In the genomic region with DNA sequence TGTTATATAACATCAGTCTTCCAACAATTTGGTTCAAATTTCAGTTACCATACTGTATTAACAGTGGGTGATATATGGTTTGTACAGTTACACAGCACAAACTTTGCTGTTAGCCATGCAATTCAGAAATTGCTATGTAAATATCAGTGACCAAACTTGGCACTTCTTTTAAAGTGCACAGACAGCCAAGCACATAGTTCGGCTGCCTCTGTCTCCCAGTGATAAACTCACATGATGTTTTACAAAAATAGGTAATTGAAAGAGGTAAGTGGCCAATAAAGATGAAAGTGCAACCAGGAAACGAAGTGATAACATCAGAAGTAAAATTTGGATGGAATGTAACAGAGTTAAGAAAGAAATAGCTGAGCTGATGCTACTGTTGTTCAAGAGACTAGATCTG, we compare ENCODE assay signal across 17 cellular contexts.
DNase-seq lines count a peak whose midpoint lies in the region; ATAC-seq and TF ChIP-seq lines count a peak whose summit lies in the region.
"Had no signal": no experiment of that assay in that cellular context is flagged by ENCODE, and none has a peak within 500 bp of the region (broad histone marks: within the 10 kb centered on the region; RNA-seq: fewer than 3 reads in every experiment).

No MANE protein-coding gene starts in this region.

- H4K8ac ChIP-seq in trophoblast cell (ENCODE audit: low read depth, low read length): no peak overlapping the region

- POLR2A ChIA-PET in Caco-2 (lab: Charles Lee): no interaction called here

- WGBS in smooth muscle cell (ENCODE audit: low lambda C conversion rate): 42% methylated on average over 2 of the region's 2 CpGs
- no CpG with 5 or more reads among the region's 2 CpGs for WGBS in trophoblast cell (ENCODE audit: extremely low coverage, insufficient coverage, insufficient read length)

- no peak overlapping the region for H3K14ac ChIP-seq in trophoblast cell (ENCODE audit: low read length)

- H2AK5ac ChIP-seq in trophoblast cell (ENCODE audit: low read length): no peak overlapping the region

- no peak overlapping the region for H3K4ac ChIP-seq in trophoblast cell (ENCODE audit: low read depth, low read length)

- no peak overlapping the region for H3K4me3 ChIP-seq in Caco-2 (ENCODE audit: low read depth, low read length)
- no peak overlapping the region for H3K4me3 ChIP-seq in MM.1S (ENCODE audit: low read length)
- no peak overlapping the region for H3K4me3 ChIP-seq in left lung
- no peak overlapping the region for H3K4me3 ChIP-seq in smooth muscle cell
- H3K4me3 ChIP-seq in trophoblast cell (ENCODE audit: low read depth, low read length): no peak overlapping the region
- H3K4me3 ChIP-seq: PC-9 had no signal

- intact Hi-C loops in Caco-2 (cut with micrococcal nuclease; ENCODE audit: unreplicated experiment) (loop anchor here (1.0 kb wide), 1 partner anchor 16 kb away; no protein-coding TSS in a partner anchor), left lung (cut with DNase I) (no loop called here)

- H3K9ac ChIP-seq in MM.1S (ENCODE audit: low read length) (no peak overlapping the region), smooth muscle cell (ENCODE audit: low read depth) (no peak overlapping the region), trophoblast cell (ENCODE audit: low read length) (no peak overlapping the region)

- H3K79me2 ChIP-seq in MM.1S (ENCODE audit: low read length) (no peaks in the 10 kb centered on the region), smooth muscle cell (ENCODE audit: low read depth) (no peaks in the 10 kb centered on the region), trophoblast cell (ENCODE audit: control insufficient read depth, insufficient read depth, low read length, poor library complexity) (no peaks in the 10 kb centered on the region)

- H2BK5ac ChIP-seq in trophoblast cell (ENCODE audit: low read depth, low read length, poor library complexity): no peak overlapping the region

- H2AFZ ChIP-seq in MM.1S (ENCODE audit: low read length): 0 out of 2 replicates have a peak overlapping the region, but pooled peaks have one; percentile 15
- no peak overlapping the region for H2AFZ ChIP-seq in smooth muscle cell (ENCODE audit: low read depth)
- H2AFZ ChIP-seq in trophoblast cell (ENCODE audit: insufficient read depth, low read length, poor library complexity): no peak overlapping the region
- H2AFZ ChIP-seq: PC-9 had no signal

- H3K27ac ChIP-seq in MM.1S (ENCODE audit: low read length): no peak overlapping the region
- H3K27ac ChIP-seq in cingulate gyrus (ENCODE audit: low read depth, low read length): peak overlapping the region; percentile 62
- H3K27ac ChIP-seq in left lung: no peak overlapping the region
- no peak overlapping the region for H3K27ac ChIP-seq in smooth muscle cell (ENCODE audit: low read depth)
- no peak overlapping the region for H3K27ac ChIP-seq in trophoblast cell (ENCODE audit: low read depth, low read length)
- H3K27ac ChIP-seq: PC-9 had no signal

- H3K27ac Mint-ChIP-seq in Caco-2 (ENCODE audit: unreplicated experiment): peak overlapping the region; percentile 14
- H3K27ac Mint-ChIP-seq: CD14-positive monocyte had no signal

- H3K27me3 ChIP-seq in Caco-2 (replicated peaks; ENCODE audit: control insufficient read depth, insufficient read depth, low read length) (no peaks in the 10 kb centered on the region), MM.1S (replicated peaks; ENCODE audit: insufficient read depth, low read length) (no peaks in the 10 kb centered on the region), left lung (no peaks in the 10 kb centered on the region), smooth muscle cell (ENCODE audit: low read depth) (no peaks in the 10 kb centered on the region), trophoblast cell (ENCODE audit: insufficient read depth, low read length) (no peaks in the 10 kb centered on the region)

- H4K12ac ChIP-seq in trophoblast cell (ENCODE audit: low read depth, low read length): no peak overlapping the region

- no peak overlapping the region for H3K18ac ChIP-seq in trophoblast cell (ENCODE audit: low read length)

- no peak overlapping the region for H4K91ac ChIP-seq in trophoblast cell (ENCODE audit: low read depth, low read length)

- BruUV-seq in Caco-2 (replicated peaks; lab: Mats Ljungman, UMichigan): no TSS peak

- no peaks in the 10 kb centered on the region for H3F3A ChIP-seq in MM.1S (ENCODE audit: insufficient read depth, low read length)
- H3F3A ChIP-seq in smooth muscle cell (ENCODE audit: low read depth): no peaks in the 10 kb centered on the region

- H2BK120ac ChIP-seq in trophoblast cell (ENCODE audit: insufficient read depth, low read length, poor library complexity): no peak overlapping the region

- H3K36me3 Mint-ChIP-seq in Caco-2 (ENCODE audit: insufficient read depth, unreplicated experiment): no peaks in the 10 kb centered on the region
- H3K36me3 Mint-ChIP-seq: CD14-positive monocyte had no signal

- no peaks in the 10 kb centered on the region for H3K9me3 Mint-ChIP-seq in Caco-2 (ENCODE audit: unreplicated experiment)

- CTCF ChIA-PET in Caco-2 (lab: Charles Lee): no interaction called here

- DNase-seq in Caco-2: peak; percentile 14 to 36
- DNase-seq in MM.1S: peak; percentile 6
- no peak for DNase-seq in left lung
- DNase-seq in activated CD4-positive, alpha-beta T cell treated with anti-CD3 and anti-CD28 coated beads, Interleukin-2, amount 50 U/mL, for 48 hours: no peak
- DNase-seq in DMS 273 treated with DMSO at 0.1 percent for 48 hours (lab: John Stamatoyannopoulos, UW): no peak
- no peak for DNase-seq in smooth muscle cell (lab: John Stamatoyannopoulos, UW; ENCODE audit: unreplicated experiment)
- no peak for DNase-seq in trophoblast cell
- DNase-seq: COR-L47, EL, IMR-90, NCI-H2029, NCI-H2171 treated with DMSO at 0.1 percent for 48 hours, NCI-H446 treated with DMSO at 0.1 percent for 48 hours, NCI-H748 treated with DMSO at 0.1 percent for 48 hours, PC-9 had no signal

- peak; percentile 62 for ATAC-seq in left lung

- H3K4me1 Mint-ChIP-seq in Caco-2 (ENCODE audit: low read depth, unreplicated experiment): peaks cover 22% of the 10 kb centered on the region

- H3K27me3 Mint-ChIP-seq in Caco-2 (ENCODE audit: insufficient read depth, unreplicated experiment): no peaks in the 10 kb centered on the region

- TF ChIP-seq CTCF in Caco-2 (IDR thresholded peaks at IDR 0.05; ENCODE audit: insufficient read depth in 1 of 2, low read depth in 1 of 2, low read length in 1 of 2, severe bottlenecking in 1 of 2, unreplicated experiment in 1 of 2): no peak
- no peak for TF ChIP-seq CTCF in MM.1S (IDR thresholded peaks at IDR 0.05; ENCODE audit: low read length)
- no peak for TF ChIP-seq CTCF in left lung (IDR thresholded peaks at IDR 0.05)
- TF ChIP-seq CTCF in smooth muscle cell (IDR thresholded peaks at IDR 0.05; ENCODE audit: borderline replicate concordance, insufficient read depth, poor library complexity, severe bottlenecking): no peak

- peak overlapping the region; percentile 27; the same call in 1 of the 2 replicates for H3K4me2 ChIP-seq in MM.1S (ENCODE audit: low read depth, low read length)
- no peak overlapping the region for H3K4me2 ChIP-seq in smooth muscle cell
- no peak overlapping the region for H3K4me2 ChIP-seq in trophoblast cell (ENCODE audit: low read length)
- H3K4me2 ChIP-seq: PC-9 had no signal

- H3K79me1 ChIP-seq in trophoblast cell (ENCODE audit: low read length): no peaks in the 10 kb centered on the region

- no peaks in the 10 kb centered on the region for H3K9me2 ChIP-seq in MM.1S (replicated peaks; ENCODE audit: insufficient read depth, low read length)

- no peak overlapping the region for H2BK12ac ChIP-seq in trophoblast cell (ENCODE audit: low read length)

- H3K9me3 ChIP-seq in Caco-2 (no peaks in the 10 kb centered on the region), MM.1S (replicated peaks; ENCODE audit: insufficient read depth, low read length) (no peaks in the 10 kb centered on the region), left lung (no peaks in the 10 kb centered on the region), smooth muscle cell (replicated peaks; ENCODE audit: low read depth) (no peaks in the 10 kb centered on the region), trophoblast cell (ENCODE audit: insufficient read depth, low read depth, low read length) (no peaks in the 10 kb centered on the region)

- no peak overlapping the region for H3K4me3 Mint-ChIP-seq in Caco-2 (ENCODE audit: unreplicated experiment)
- H3K4me3 Mint-ChIP-seq: CD14-positive monocyte had no signal

- H3K36me3 ChIP-seq in Caco-2 (ENCODE audit: control insufficient read depth, insufficient read depth, low read length) (no peaks in the 10 kb centered on the region), MM.1S (replicated peaks; ENCODE audit: insufficient read depth, low read length) (no peaks in the 10 kb centered on the region), left lung (no peaks in the 10 kb centered on the region), smooth muscle cell (ENCODE audit: low read depth) (no peaks in the 10 kb centered on the region), trophoblast cell (ENCODE audit: control insufficient read depth in 1 of 2, insufficient read depth in 2 of 2, low read length in 2 of 2) (no peaks in the 10 kb centered on the region)

- H3K23ac ChIP-seq in trophoblast cell (ENCODE audit: low read length): no peak overlapping the region

- peaks cover 35% of the 10 kb centered on the region for H3K4me1 ChIP-seq in Caco-2
- no peaks in the 10 kb centered on the region for H3K4me1 ChIP-seq in MM.1S (ENCODE audit: low read length)
- H3K4me1 ChIP-seq in left lung: no peaks in the 10 kb centered on the region
- no peaks in the 10 kb centered on the region for H3K4me1 ChIP-seq in smooth muscle cell (ENCODE audit: low read depth)
- H3K4me1 ChIP-seq in trophoblast cell (ENCODE audit: control insufficient read depth in 1 of 2, insufficient read depth in 2 of 2, low read length in 2 of 2): no peaks in the 10 kb centered on the region

- H4K20me1 ChIP-seq in MM.1S (ENCODE audit: insufficient read depth, low read length) (no peaks in the 10 kb centered on the region), smooth muscle cell (ENCODE audit: low read depth) (no peaks in the 10 kb centered on the region)

Comparison
In these comparisons a context has a peak if more than half of its experiments do, and no peak if none do; other contexts are left out.
1. DNase-seq: peak in Caco-2 (2 of 2) and MM.1S (single experiment); none in left lung (0 of 2), activated CD4-positive, alpha-beta T cell treated with anti-CD3 and anti-CD28 coated beads, Interleukin-2, amount 50 U/mL, for 48 hours (0 of 2), DMS 273 treated with DMSO at 0.1 percent for 48 hours (single experiment), smooth muscle cell (single experiment) and trophoblast cell (0 of 2).